Comparison of ENCODE assay signal across 8 cellular contexts in genomic region chr10:18659784-18660561, GRCh38. TPM values are rescaled to one million over a fixed set of nuclear protein-coding genes. Genes with fewer than 3 reads are reported as not detected.
DNase-seq lines count a peak whose midpoint lies in the region; ATAC-seq and TF ChIP-seq lines count a peak whose summit lies in the region.

No MANE protein-coding gene starts in this region.

- H3K9me3 ChIP-seq in WERI-Rb-1 (ENCODE audit: severe bottlenecking): no peaks in the 10 kb centered on the region

- H3K36me3 ChIP-seq in WERI-Rb-1: no peaks in the 10 kb centered on the region

- no peaks in the 10 kb centered on the region for H3K27me3 ChIP-seq in WERI-Rb-1 (ENCODE audit: insufficient read depth, low read depth, severe bottlenecking)
- no peaks in the 10 kb centered on the region for H3K27me3 ChIP-seq in foreskin keratinocyte

- TF ChIP-seq CTCF in WERI-Rb-1 (IDR thresholded peaks at IDR 0.05; ENCODE audit: low read depth, low read length) (no peak), foreskin keratinocyte (conservative IDR thresholded peaks at IDR 0.05) (no peak), omental fat pad (IDR thresholded peaks at IDR 0.05) (no peak)

- peak overlapping the region; percentile 76 for H3K4me3 ChIP-seq in Jurkat, Clone E6-1 (ENCODE audit: low read length)
- peak overlapping the region; percentile 92 for H3K4me3 ChIP-seq in WERI-Rb-1 (ENCODE audit: low read depth, low read length)

- H3K4me1 ChIP-seq in foreskin keratinocyte: peaks cover 12% of the 10 kb centered on the region

- DNase-seq in SIG-M5 treated with dmso at 0.1 percent for 504 hours (lab: John Stamatoyannopoulos, UW; ENCODE audit: unreplicated experiment) (peak; percentile 34), SIG-M5 (lab: John Stamatoyannopoulos, UW) (no peak), WERI-Rb-1 (no peak), foreskin keratinocyte (peak; percentile 60 to 79), omental fat pad (ENCODE audit: low spot score) (no peak), dedifferentiated amniotic fluid mesenchymal stem cell (ENCODE audit: extremely low spot score) (no peak)
- DNase-seq in Jurkat, Clone E6-1 (ENCODE audit: low read depth, low spot score): no peak

- ATAC-seq in GM21825 (IDR thresholded peaks at IDR 0.05; ENCODE audit: unreplicated experiment) (peak; percentile 18), foreskin keratinocyte (peak; percentile 53), omental fat pad (ENCODE audit: low FRiP score) (peak; percentile 38)

- H3K27ac ChIP-seq in WERI-Rb-1: peak overlapping the region; percentile 97
- peak overlapping the region; percentile 99 for H3K27ac ChIP-seq in foreskin keratinocyte

RNA-seq across cellular contexts. Expression of gene ARL5B, which starts 0.7 kb away (rescaled TPM):
- polyA plus RNA-seq in Jurkat, Clone E6-1 (2012; ENCODE audit: insufficient read depth, insufficient read length): 8.8 TPM
- total RNA-seq in foreskin keratinocyte (14.5 and 15.8 TPM in 2 replicates), omental fat pad (10 to 100 TPM; 10.7 to 37.3 (median 18.2) TPM)
- polyA plus RNA-seq in foreskin keratinocyte: 3.0 and 3.8 TPM in 2 replicates

RNA-seq across cellular contexts. Expression of gene NSUN6, which starts 8.6 kb away (rescaled TPM):
- polyA plus RNA-seq in Jurkat, Clone E6-1 (2012; ENCODE audit: insufficient read depth, insufficient read length): 24.4 TPM
- total RNA-seq in foreskin keratinocyte: 7.7 and 7.8 TPM in 2 replicates
- 3.1 and 3.4 TPM in 2 replicates for polyA plus RNA-seq in foreskin keratinocyte
- total RNA-seq in omental fat pad: 10 to 100 TPM in 1 of 4 donors, 1 to 10 TPM in 3; 7.3 to 17.8 (median 7.9) TPM

Comparison
In these comparisons a context has a peak if more than half of its experiments do, and no peak if none do; other contexts are left out.
1. DNase-seq: peak in SIG-M5 treated with dmso at 0.1 percent for 504 hours (single experiment) and foreskin keratinocyte (2 of 2); none in SIG-M5 (single experiment), Jurkat, Clone E6-1 (single experiment), WERI-Rb-1 (single experiment), omental fat pad (single experiment) and dedifferentiated amniotic fluid mesenchymal stem cell (single experiment).
2. Peak in every context shown above with its lines, with median percentiles within 50 percentile points of each other: ATAC-seq.